In the genomic region with DNA sequence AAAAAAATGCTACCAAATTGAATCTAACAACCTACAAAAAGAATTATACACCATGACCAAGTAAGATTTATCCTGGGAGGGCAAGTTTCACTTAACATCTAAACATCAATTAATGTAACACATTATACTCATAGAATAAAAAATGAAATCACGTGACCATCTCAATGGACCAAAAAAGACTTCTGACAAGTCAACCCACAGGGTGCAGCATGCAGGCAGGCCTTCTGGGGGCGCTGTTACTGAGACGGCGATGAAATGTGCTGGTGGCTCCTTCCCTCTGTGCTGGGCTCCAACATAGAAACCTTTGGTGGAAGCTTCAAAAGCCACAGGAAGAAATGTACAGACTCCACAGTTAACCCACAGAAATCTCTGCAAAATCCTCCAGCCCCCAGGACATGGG, we compare ENCODE assay signal across 1 cellular context.
TF ChIP-seq lines count a peak whose summit lies in the region.

No MANE protein-coding gene starts in this region.

TF ChIP-seq in HCT116, 20 proteins besides CTCF, POLR2A, EP300 and RAD21 (continued from another document):
- TF ChIP-seq, protein P1, sequence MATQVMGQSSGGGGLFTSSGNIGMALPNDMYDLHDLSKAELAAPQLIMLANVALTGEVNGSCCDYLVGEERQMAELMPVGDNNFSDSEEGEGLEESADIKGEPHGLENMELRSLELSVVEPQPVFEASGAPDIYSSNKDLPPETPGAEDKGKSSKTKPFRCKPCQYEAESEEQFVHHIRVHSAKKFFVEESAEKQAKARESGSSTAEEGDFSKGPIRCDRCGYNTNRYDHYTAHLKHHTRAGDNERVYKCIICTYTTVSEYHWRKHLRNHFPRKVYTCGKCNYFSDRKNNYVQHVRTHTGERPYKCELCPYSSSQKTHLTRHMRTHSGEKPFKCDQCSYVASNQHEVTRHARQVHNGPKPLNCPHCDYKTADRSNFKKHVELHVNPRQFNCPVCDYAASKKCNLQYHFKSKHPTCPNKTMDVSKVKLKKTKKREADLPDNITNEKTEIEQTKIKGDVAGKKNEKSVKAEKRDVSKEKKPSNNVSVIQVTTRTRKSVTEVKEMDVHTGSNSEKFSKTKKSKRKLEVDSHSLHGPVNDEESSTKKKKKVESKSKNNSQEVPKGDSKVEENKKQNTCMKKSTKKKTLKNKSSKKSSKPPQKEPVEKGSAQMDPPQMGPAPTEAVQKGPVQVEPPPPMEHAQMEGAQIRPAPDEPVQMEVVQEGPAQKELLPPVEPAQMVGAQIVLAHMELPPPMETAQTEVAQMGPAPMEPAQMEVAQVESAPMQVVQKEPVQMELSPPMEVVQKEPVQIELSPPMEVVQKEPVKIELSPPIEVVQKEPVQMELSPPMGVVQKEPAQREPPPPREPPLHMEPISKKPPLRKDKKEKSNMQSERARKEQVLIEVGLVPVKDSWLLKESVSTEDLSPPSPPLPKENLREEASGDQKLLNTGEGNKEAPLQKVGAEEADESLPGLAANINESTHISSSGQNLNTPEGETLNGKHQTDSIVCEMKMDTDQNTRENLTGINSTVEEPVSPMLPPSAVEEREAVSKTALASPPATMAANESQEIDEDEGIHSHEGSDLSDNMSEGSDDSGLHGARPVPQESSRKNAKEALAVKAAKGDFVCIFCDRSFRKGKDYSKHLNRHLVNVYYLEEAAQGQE (IDR thresholded peaks at IDR 0.05; ENCODE audit: low read depth): no peak
- TF ChIP-seq POLR2AphosphoS5 (IDR thresholded peaks at IDR 0.05; ENCODE audit: low read depth, low read length) (no peak), EZH2phosphoT487 (IDR thresholded peaks at IDR 0.05; ENCODE audit: borderline replicate concordance) (no peak), CEBPB (IDR thresholded peaks at IDR 0.05; ENCODE audit: low read depth) (no peak), EGR1 (IDR thresholded peaks at IDR 0.05; ENCODE audit: low read depth) (no peak), JUND (IDR thresholded peaks at IDR 0.05) (no peak), EZH2 (IDR thresholded peaks at IDR 0.05) (no peak), SP1 (IDR thresholded peaks at IDR 0.05; ENCODE audit: low read depth) (no peak), SIN3A (IDR thresholded peaks at IDR 0.05; ENCODE audit: low read depth) (no peak), YY1 (IDR thresholded peaks at IDR 0.05; ENCODE audit: extremely low read depth, insufficient replicate concordance, low read depth, low read length) (no peak), TCF7L2 (IDR thresholded peaks at IDR 0.05; ENCODE audit: borderline replicate concordance, extremely low read depth, insufficient read depth, insufficient read length) (no peak), ZFX (IDR thresholded peaks at IDR 0.05) (no peak), ELF1 (IDR thresholded peaks at IDR 0.05; ENCODE audit: borderline replicate concordance, low read depth) (no peak), ZNF274 (IDR thresholded peaks at IDR 0.05; ENCODE audit: low read depth, low read length) (no peak)
- TF ChIP-seq, protein P2, sequence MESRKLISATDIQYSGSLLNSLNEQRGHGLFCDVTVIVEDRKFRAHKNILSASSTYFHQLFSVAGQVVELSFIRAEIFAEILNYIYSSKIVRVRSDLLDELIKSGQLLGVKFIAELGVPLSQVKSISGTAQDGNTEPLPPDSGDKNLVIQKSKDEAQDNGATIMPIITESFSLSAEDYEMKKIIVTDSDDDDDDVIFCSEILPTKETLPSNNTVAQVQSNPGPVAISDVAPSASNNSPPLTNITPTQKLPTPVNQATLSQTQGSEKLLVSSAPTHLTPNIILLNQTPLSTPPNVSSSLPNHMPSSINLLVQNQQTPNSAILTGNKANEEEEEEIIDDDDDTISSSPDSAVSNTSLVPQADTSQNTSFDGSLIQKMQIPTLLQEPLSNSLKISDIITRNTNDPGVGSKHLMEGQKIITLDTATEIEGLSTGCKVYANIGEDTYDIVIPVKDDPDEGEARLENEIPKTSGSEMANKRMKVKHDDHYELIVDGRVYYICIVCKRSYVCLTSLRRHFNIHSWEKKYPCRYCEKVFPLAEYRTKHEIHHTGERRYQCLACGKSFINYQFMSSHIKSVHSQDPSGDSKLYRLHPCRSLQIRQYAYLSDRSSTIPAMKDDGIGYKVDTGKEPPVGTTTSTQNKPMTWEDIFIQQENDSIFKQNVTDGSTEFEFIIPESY (IDR thresholded peaks at IDR 0.05; ENCODE audit: extremely low read depth, insufficient replicate concordance, low read length): no peak
- TF ChIP-seq, protein P3, sequence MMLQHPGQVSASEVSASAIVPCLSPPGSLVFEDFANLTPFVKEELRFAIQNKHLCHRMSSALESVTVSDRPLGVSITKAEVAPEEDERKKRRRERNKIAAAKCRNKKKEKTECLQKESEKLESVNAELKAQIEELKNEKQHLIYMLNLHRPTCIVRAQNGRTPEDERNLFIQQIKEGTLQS (IDR thresholded peaks at IDR 0.05): no peak
- TF ChIP-seq, protein P4, sequence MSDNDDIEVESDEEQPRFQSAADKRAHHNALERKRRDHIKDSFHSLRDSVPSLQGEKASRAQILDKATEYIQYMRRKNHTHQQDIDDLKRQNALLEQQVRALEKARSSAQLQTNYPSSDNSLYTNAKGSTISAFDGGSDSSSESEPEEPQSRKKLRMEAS (IDR thresholded peaks at IDR 0.05): no peak
